ENCODE assay signal across 8 cellular contexts in genomic region chr21:16071082-16071481, GRCh38.
DNase-seq lines count a peak whose midpoint lies in the region; ATAC-seq and TF ChIP-seq lines count a peak whose summit lies in the region.
"Had no signal": no experiment of that assay in that cellular context is flagged by ENCODE, and none has a peak within 500 bp of the region (broad histone marks: within the 10 kb centered on the region; RNA-seq: fewer than 3 reads in every experiment).

No MANE protein-coding gene starts in this region.

- H3K36me3 ChIP-seq in HAP-1 (replicated peaks) (no peaks in the 10 kb centered on the region), ascending aorta (no peaks in the 10 kb centered on the region), lower lobe of right lung (no peaks in the 10 kb centered on the region), Karpas-422 (ENCODE audit: insufficient read depth, low read length) (no peaks in the 10 kb centered on the region)

- no peaks in the 10 kb centered on the region for H4K20me1 ChIP-seq in Karpas-422 (ENCODE audit: insufficient read depth, low read depth, low read length)

- in situ Hi-C loops in HAP-1 (cut with MboI; ENCODE audit: low sequenced_read_pairs): no loop called here

- H3K9me3 ChIP-seq in HAP-1 (no peaks in the 10 kb centered on the region), ascending aorta (no peaks in the 10 kb centered on the region), lower lobe of right lung (no peaks in the 10 kb centered on the region), Karpas-422 (ENCODE audit: low read length) (no peaks in the 10 kb centered on the region)

- no peak overlapping the region for H2AFZ ChIP-seq in Karpas-422 (ENCODE audit: low read length)

- ATAC-seq in lower lobe of right lung: no peak

- H3K79me2 ChIP-seq in Karpas-422 (ENCODE audit: low read length): no peaks in the 10 kb centered on the region

- TF ChIP-seq CTCF in ascending aorta (IDR thresholded peaks at IDR 0.05): no peak
- TF ChIP-seq CTCF in lower lobe of right lung (IDR thresholded peaks at IDR 0.05): no peak

- intact Hi-C loops in ascending aorta (cut with DNase I): no loop called here
- intact Hi-C loops in lower lobe of right lung (cut with DNase I): no loop called here

- no peaks in the 10 kb centered on the region for H3K27me3 ChIP-seq in HAP-1 (ENCODE audit: low read depth)
- no peaks in the 10 kb centered on the region for H3K27me3 ChIP-seq in ascending aorta
- H3K27me3 ChIP-seq in lower lobe of right lung (ENCODE audit: low read depth): no peaks in the 10 kb centered on the region
- H3K27me3 ChIP-seq in Karpas-422 (ENCODE audit: low read length): no peaks in the 10 kb centered on the region

- peak overlapping the region; percentile 9 for H3K4me3 ChIP-seq in HAP-1
- H3K4me3 ChIP-seq in ascending aorta: peak overlapping the region; percentile 35 to 57
- H3K4me3 ChIP-seq in lower lobe of right lung: peak overlapping the region; percentile 28
- no peak overlapping the region for H3K4me3 ChIP-seq in Karpas-422 (ENCODE audit: low read length)

- H3K27ac ChIP-seq in ascending aorta (no peak overlapping the region), lower lobe of right lung (no peak overlapping the region), Karpas-422 (ENCODE audit: low read length) (no peak overlapping the region)

- H3K9ac ChIP-seq in Karpas-422 (ENCODE audit: low read length): no peak overlapping the region

- H3K4me1 ChIP-seq in HAP-1 (peaks cover 28% of the 10 kb centered on the region), ascending aorta (no peaks in the 10 kb centered on the region), lower lobe of right lung (no peaks in the 10 kb centered on the region), Karpas-422 (ENCODE audit: low read length) (no peaks in the 10 kb centered on the region)

- H3K4me2 ChIP-seq in Karpas-422 (ENCODE audit: low read depth, low read length, poor library complexity, severe bottlenecking): no peak overlapping the region

- no peaks in the 10 kb centered on the region for H3K9me2 ChIP-seq in Karpas-422 (replicated peaks; ENCODE audit: insufficient read depth, low read length)

- DNase-seq in HAP-1 (ENCODE audit: low spot score in 2 of 2): peak; percentile 32 to 56
- no peak for DNase-seq in ascending aorta (ENCODE audit: low spot score in 2 of 2)
- no peak for DNase-seq in lower lobe of right lung
- peak; percentile 95 for DNase-seq in superior temporal gyrus (ENCODE audit: extremely low spot score)
- no peak for DNase-seq in NCI-H1694 treated with DMSO at 0.1 percent for 48 hours (lab: John Stamatoyannopoulos, UW)
- DNase-seq in HT-29 (ENCODE audit: low spot score): no peak
- no peak for DNase-seq in Karpas-422
- DNase-seq: OCI-M1 had no signal

Comparison
In these comparisons a context has a peak if more than half of its experiments do, and no peak if none do; other contexts are left out.
1. DNase-seq: peak in HAP-1 (2 of 2) and superior temporal gyrus (single experiment); none in ascending aorta (0 of 2), lower lobe of right lung (single experiment), NCI-H1694 treated with DMSO at 0.1 percent for 48 hours (single experiment), HT-29 (single experiment) and Karpas-422 (single experiment).